8 cellular contexts compared by ENCODE assay signal in the genomic region with DNA sequence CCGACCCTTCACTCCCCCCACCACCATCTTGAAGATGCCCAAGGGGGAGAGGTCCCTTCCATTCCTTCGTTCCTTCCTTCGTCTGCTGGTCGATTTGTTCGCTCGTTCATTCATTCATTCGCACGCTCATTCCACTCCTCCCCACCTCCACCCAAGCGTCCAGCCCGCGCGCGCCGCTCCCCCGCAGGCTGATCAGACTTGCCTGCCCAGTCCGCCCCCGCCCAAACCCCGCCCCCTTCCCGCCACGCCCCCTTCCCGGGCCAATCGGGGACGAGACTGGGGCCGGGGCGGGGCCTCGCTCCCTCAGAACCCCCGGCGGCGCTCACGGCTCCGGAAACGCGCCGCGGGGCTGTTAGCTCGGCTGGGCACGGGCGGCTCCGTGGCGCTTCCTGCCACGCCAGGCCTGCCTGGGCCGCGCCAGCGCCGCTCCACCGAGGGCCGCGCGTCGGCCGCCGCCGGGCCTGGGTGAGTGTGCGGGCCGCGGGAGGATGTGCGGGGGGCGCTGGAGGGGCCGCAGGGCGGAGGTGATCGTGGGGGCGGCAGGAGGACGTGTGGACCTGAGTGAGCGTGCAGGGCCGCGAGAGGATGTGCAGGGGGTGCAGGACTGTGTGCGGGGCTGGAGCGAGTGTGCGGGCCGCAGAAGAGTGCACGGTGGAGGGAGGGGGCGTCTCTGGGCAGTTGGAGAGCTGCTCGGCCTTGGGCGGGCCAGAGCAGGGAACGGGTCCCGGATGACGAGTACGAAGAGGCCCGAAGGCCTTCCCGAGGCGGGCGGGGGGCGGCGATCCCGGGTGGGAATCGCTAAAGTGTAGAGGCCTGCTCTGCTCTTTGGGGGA. TPM values are rescaled to one million over a fixed set of nuclear protein-coding genes. Genes with fewer than 3 reads are reported as not detected.
DNase-seq lines count a peak whose midpoint lies in the region; ATAC-seq and TF ChIP-seq lines count a peak whose summit lies in the region.

TSS of gene ZNF275 (plus strand) at position 333 of the 833 bp plus-strand sequence. CDS start 2,527 bp downstream, outside the sequence.

- TF ChIP-seq CTCF in VCaP (conservative IDR thresholded peaks at IDR 0.05) = no peak

- in situ Hi-C loops in T47D (cut with HindIII; ENCODE audit: low pct_unique_long_range_greater_than_20kb, low sequenced_read_pairs) = no loop called here

- DNase-seq in A172 (ENCODE audit: low spot score) (peak; percentile 65), NCI-H2107 treated with DMSO at 0.1 percent for 48 hours (lab: John Stamatoyannopoulos, UW; ENCODE audit: unreplicated experiment) (peak; percentile 31), T47D (ENCODE audit: low read depth in 1 of 2, low spot score in 1 of 2) (peak; percentile 53 to 70), iPS-NIHi11 (ENCODE audit: low spot score) (peak; percentile 90)

- ATAC-seq in GM18517 (IDR thresholded peaks at IDR 0.05; ENCODE audit: unreplicated experiment) (peak; percentile 52), HG03025 (IDR thresholded peaks at IDR 0.05; ENCODE audit: low FRiP score, unreplicated experiment) (peak; percentile 77)

- peak within 1 kb of the TSS; percentile 36 to 62 (median 55) for H3K4me3 ChIP-seq in skin epidermis

- H3K27ac ChIP-seq in VCaP (peak within 1 kb of the TSS; percentile 80), skin epidermis (peak within 1 kb of the TSS in 20 of 21 experiments; percentile 21 to 84 (median 72))

RNA-seq across cellular contexts. Expression of gene ZNF275, which starts in this region (rescaled TPM):
- total RNA-seq in A172 (2014; rRNA removed; shearing (Covaris generic)) = 7.0 and 7.3 TPM in 2 replicates

Comparison
In these comparisons a context has a peak if more than half of its experiments do, and no peak if none do; other contexts are left out.
1. Peak in every context shown above with its lines: DNase-seq, ATAC-seq, H3K4me3 ChIP-seq and H3K27ac ChIP-seq.
2. DNase-seq: peak in every context shown above with its lines; median percentile 90 in iPS-NIHi11; 65 in A172; 62 in T47D; 31 in NCI-H2107 treated with DMSO at 0.1 percent for 48 hours.